8 cellular contexts compared by ENCODE assay signal in genomic region chr16:3187798-3188674, GRCh38. TPM values are rescaled to one million over a fixed set of nuclear protein-coding genes. Genes with fewer than 3 reads are reported as not detected.
DNase-seq lines count a peak whose midpoint lies in the region; ATAC-seq, FAIRE-seq and TF ChIP-seq lines count a peak whose summit lies in the region.

TSS of gene OR1F1 (plus strand) at chr16:3188204.

- H3K4me1 ChIP-seq in IMR-90 (ENCODE audit: control insufficient read depth, insufficient read depth, low read length) (peaks cover 2% of the 10 kb centered on the region; the same call in 1 of the 2 replicates), colonic mucosa (peaks cover 18% of the 10 kb centered on the region)

- H2BK20ac ChIP-seq in IMR-90 (ENCODE audit: low read depth, low read length) = no peak within 1 kb of the TSS

- peaks cover 38% of the 10 kb centered on the region for H3K4me1 Mint-ChIP-seq in Calu3 (ENCODE audit: low read depth, unreplicated experiment)
- peaks cover 29% of the 10 kb centered on the region for H3K4me1 Mint-ChIP-seq in nephron progenitor cell

- H2AK9ac ChIP-seq in IMR-90 (replicated peaks; ENCODE audit: low read depth, low read length, poor library complexity) = peak within 1 kb of the TSS; percentile 75

- peak within 1 kb of the TSS; percentile 24; the same call in 1 of the 2 replicates for H3K4ac ChIP-seq in IMR-90 (ENCODE audit: low read depth, low read length)

- no peak within 1 kb of the TSS for H4K5ac ChIP-seq in IMR-90 (ENCODE audit: low read depth, low read length)

- POLR2A ChIA-PET in IMR-90 (lab: Charles Lee; ENCODE audit: unreplicated experiment) = interaction anchor here (0.5 to 0.6 kb wide), 2 partner anchors 113 to 1139 kb away, joined by 3 to 25 read pairs; no protein-coding TSS in a partner anchor

- no peaks in the 10 kb centered on the region for H3K79me1 ChIP-seq in IMR-90 (ENCODE audit: low read depth in 1 of 2, low read length in 2 of 2)

- H3K23ac ChIP-seq in IMR-90 (ENCODE audit: low read depth, low read length) = peak within 1 kb of the TSS; percentile 82

- H2BK5ac ChIP-seq in IMR-90 (ENCODE audit: low read depth, low read length, poor library complexity, severe bottlenecking) = no peak within 1 kb of the TSS

- H3K36me3 Mint-ChIP-seq in Calu3 (ENCODE audit: insufficient read depth, unreplicated experiment) (peaks cover 56% of the 10 kb centered on the region), nephron progenitor cell (ENCODE audit: low read depth) (no peaks in the 10 kb centered on the region)

- H3K9me3 Mint-ChIP-seq in Calu3 (ENCODE audit: low read depth, unreplicated experiment) = peaks cover 2% of the 10 kb centered on the region
- H3K9me3 Mint-ChIP-seq in nephron progenitor cell = peaks cover 23% of the 10 kb centered on the region

- TF ChIP-seq RAD21 in IMR-90 (IDR thresholded peaks at IDR 0.05; ENCODE audit: low read length) = no peak

- in situ Hi-C loops in IMR-90 (cut with MboI; ENCODE audit: low sequenced_read_pairs) = no loop called here

- ATAC-seq in IMR-90 (ENCODE audit: low read depth) (peak; percentile 7), omental fat pad (ENCODE audit: low FRiP score) (no peak)

- H3K27me3 Mint-ChIP-seq in Calu3 (ENCODE audit: unreplicated experiment) = peaks cover 64% of the 10 kb centered on the region
- peaks cover 93% of the 10 kb centered on the region for H3K27me3 Mint-ChIP-seq in nephron progenitor cell (ENCODE audit: low read depth, poor library complexity)

- intact Hi-C loops in Calu3 (cut with micrococcal nuclease; ENCODE audit: unreplicated experiment) (loop anchor here (10.0 kb wide), 1 partner anchor 317 kb away; the partner anchor contains the start of gene CLUAP1), IMR-90 (cut with micrococcal nuclease) (loop anchor here (2.0 to 5.0 kb wide), 2 partner anchors 74 to 313 kb away; partner anchors contain the start of gene CLUAP1), colonic mucosa (cut with DNase I) (no loop called here)

- H3K4me2 ChIP-seq in IMR-90 (ENCODE audit: low read depth, low read length) = peak within 1 kb of the TSS; percentile 81

- WGBS in IMR-90 (ENCODE audit: extremely low coverage in 2 of 2, insufficient read length in 1 of 2), 2 experiments = 0% methylated on average over 18 of the region's 51 CpGs; no CpG with 5 or more reads in 1 of the 2 experiments

- DNase-seq in Calu3 (peak; percentile 65), IMR-90 (peak; percentile 80), colonic mucosa (no peak), nephron progenitor cell (peak; percentile 59), COR-L47 (lab: John Stamatoyannopoulos, UW) (no peak), omental fat pad (ENCODE audit: low spot score) (no peak), frontal cortex (ENCODE audit: low spot score in 2 of 2) (no peak)

- no peak within 1 kb of the TSS for H3K18ac ChIP-seq in IMR-90 (ENCODE audit: low read depth, low read length)

- H3K9me3 ChIP-seq in IMR-90 (ENCODE audit: control insufficient read depth, insufficient read depth, low read length) (no peaks in the 10 kb centered on the region), colonic mucosa (no peaks in the 10 kb centered on the region)

- no peak within 1 kb of the TSS for H2AK5ac ChIP-seq in IMR-90 (ENCODE audit: low read depth, low read length)

- H3K27me3 ChIP-seq in IMR-90 (ENCODE audit: control insufficient read depth, insufficient read depth, low read length) (peaks cover 3% of the 10 kb centered on the region; the same call in 1 of the 2 replicates), colonic mucosa (peaks cover 69% of the 10 kb centered on the region)

- no peaks in the 10 kb centered on the region for H3K9me1 ChIP-seq in IMR-90 (ENCODE audit: insufficient read depth, low read length)

- peak within 1 kb of the TSS; percentile 95 for H3K27ac Mint-ChIP-seq in Calu3 (ENCODE audit: unreplicated experiment)
- no peak within 1 kb of the TSS for H3K27ac Mint-ChIP-seq in nephron progenitor cell

- H4K91ac ChIP-seq in IMR-90 (ENCODE audit: insufficient read depth, low read depth, low read length) = no peak within 1 kb of the TSS

- no peaks in the 10 kb centered on the region for H3K36me3 ChIP-seq in IMR-90 (ENCODE audit: control insufficient read depth, insufficient read depth, low read length)
- no peaks in the 10 kb centered on the region for H3K36me3 ChIP-seq in colonic mucosa

- H3K9ac ChIP-seq in IMR-90 (ENCODE audit: low read depth, low read length) (peak within 1 kb of the TSS; percentile 55), colonic mucosa (ENCODE audit: low read depth in 2 of 2, low read length in 2 of 2) (peak within 1 kb of the TSS in 1 of 2 donors; percentile 35)

- H3K4me3 Mint-ChIP-seq in Calu3 (ENCODE audit: low read depth, unreplicated experiment) (peak within 1 kb of the TSS; percentile 84), nephron progenitor cell (peak within 1 kb of the TSS; percentile 91)

- H4K8ac ChIP-seq in IMR-90 (ENCODE audit: low read depth in 2 of 2, low read length in 2 of 2) = peak within 1 kb of the TSS; percentile 13 to 20; a peak in 3 of 4 replicates

- peak within 1 kb of the TSS; percentile 99 for H2AFZ ChIP-seq in IMR-90 (replicated peaks; ENCODE audit: low read length, poor library complexity)

- H3K56ac ChIP-seq in IMR-90 (ENCODE audit: extremely low read depth, insufficient read depth, low read length) = peak within 1 kb of the TSS; percentile 13; the same call in 1 of the 2 replicates

- H4K20me1 ChIP-seq in IMR-90 (ENCODE audit: insufficient read depth, low read length) = peaks cover 2% of the 10 kb centered on the region

- dilution Hi-C loops in IMR-90 (cut with HindIII; ENCODE audit: low sequenced_read_pairs, unreplicated experiment) = no loop called here

- TF ChIP-seq CTCF in Calu3 (IDR thresholded peaks at IDR 0.05; ENCODE audit: unreplicated experiment) = no peak
- no peak for TF ChIP-seq CTCF in IMR-90 (conservative IDR thresholded peaks at IDR 0.05; ENCODE audit: low read depth, low read length)
- no peak for TF ChIP-seq CTCF in colonic mucosa (IDR thresholded peaks at IDR 0.05)
- TF ChIP-seq CTCF in nephron progenitor cell (IDR thresholded peaks at IDR 0.05) = no peak
- no peak for TF ChIP-seq CTCF in omental fat pad (IDR thresholded peaks at IDR 0.05)

- no peak within 1 kb of the TSS for H2BK120ac ChIP-seq in IMR-90 (ENCODE audit: low read depth, low read length)

- BruUV-seq in Calu3 (replicated peaks; lab: Mats Ljungman, UMichigan) (no TSS peak), IMR-90 (replicated peaks; lab: Mats Ljungman, UMichigan) (no TSS peak)

- no peak within 1 kb of the TSS; the same call in 2 of the 3 replicates for H2BK15ac ChIP-seq in IMR-90 (ENCODE audit: low read depth, low read length)

- no peak within 1 kb of the TSS; the same call in 1 of the 2 replicates for H3K14ac ChIP-seq in IMR-90 (replicated peaks; ENCODE audit: low read depth, low read length)

- peak; percentile 62 for FAIRE-seq in TTC549 (lab: Jason Lieb, UNC)
- no peak for FAIRE-seq in frontal cortex (lab: Jason Lieb, UNC)

- H3K4me3 ChIP-seq in IMR-90 (ENCODE audit: insufficient read depth, low read depth, low read length) (peak within 1 kb of the TSS; percentile 58), colonic mucosa (peak within 1 kb of the TSS; percentile 22)

- CTCF ChIA-PET in Calu3 (lab: Charles Lee) = interaction anchor here (0.6 to 1.7 kb wide), 4 partner anchors 22 to 58 kb away, joined by 3 read pairs; no protein-coding TSS in a partner anchor
- CTCF ChIA-PET in IMR-90 (lab: Yijun Ruan, JAX) = no interaction called here

- no peak for TF ChIP-seq POLR2A in IMR-90 (IDR thresholded peaks at IDR 0.05; ENCODE audit: low read depth, low read length)

- peak within 1 kb of the TSS; percentile 14; the same call in 1 of the 2 replicates for H3K27ac ChIP-seq in IMR-90 (ENCODE audit: insufficient read depth, low read length)
- no peak within 1 kb of the TSS for H3K27ac ChIP-seq in colonic mucosa

TF ChIP-seq in IMR-90, 13 proteins besides CTCF, POLR2A, EP300 and RAD21:
- no peak for TF ChIP-seq MAZ (IDR thresholded peaks at IDR 0.05; ENCODE audit: borderline replicate concordance, low read depth, low read length)
- TF ChIP-seq, protein P1, sequence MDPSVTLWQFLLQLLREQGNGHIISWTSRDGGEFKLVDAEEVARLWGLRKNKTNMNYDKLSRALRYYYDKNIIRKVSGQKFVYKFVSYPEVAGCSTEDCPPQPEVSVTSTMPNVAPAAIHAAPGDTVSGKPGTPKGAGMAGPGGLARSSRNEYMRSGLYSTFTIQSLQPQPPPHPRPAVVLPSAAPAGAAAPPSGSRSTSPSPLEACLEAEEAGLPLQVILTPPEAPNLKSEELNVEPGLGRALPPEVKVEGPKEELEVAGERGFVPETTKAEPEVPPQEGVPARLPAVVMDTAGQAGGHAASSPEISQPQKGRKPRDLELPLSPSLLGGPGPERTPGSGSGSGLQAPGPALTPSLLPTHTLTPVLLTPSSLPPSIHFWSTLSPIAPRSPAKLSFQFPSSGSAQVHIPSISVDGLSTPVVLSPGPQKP (IDR thresholded peaks at IDR 0.05; ENCODE audit: borderline replicate concordance, low read depth, low read length) = no peak

RNA-seq across cellular contexts. Expression of gene OR1F1, which starts in this region (rescaled TPM):
- total RNA-seq in Calu3 (2022) = 0.40 and 0.54 TPM in 2 replicates
- not detected in 2 replicates for total RNA-seq in IMR-90 (2012; rRNA removed)
- 0.12 and 0.27 TPM in 2 replicates for polyA plus RNA-seq in IMR-90 (2012; rRNA removed)
- polyA plus RNA-seq in IMR-90 (2012; cell fraction: cytosol; rRNA removed) = 0.18 TPM in 1 of 2 replicates, not detected in the other
- polyA plus RNA-seq in IMR-90 (2012; cell fraction: nucleus; rRNA removed; ENCODE audit: low replicate concordance) = 0.29 and 0.42 TPM in 2 replicates
- total RNA-seq in colonic mucosa = not detected
- total RNA-seq in omental fat pad = not detected
- total RNA-seq in frontal cortex = 0.41 TPM

Comparison
In these comparisons a context has a peak if more than half of its experiments do, and no peak if none do; other contexts are left out.
1. Peak in DNase-seq in Calu3; RNA of the gene not detected or under 1 TPM.
2. Peak in DNase-seq, ATAC-seq, H3K4me3 ChIP-seq, H3K27ac ChIP-seq, H3K9ac ChIP-seq and H3K4me2 ChIP-seq in IMR-90; RNA of the gene not detected or under 1 TPM.